In the genomic region with DNA sequence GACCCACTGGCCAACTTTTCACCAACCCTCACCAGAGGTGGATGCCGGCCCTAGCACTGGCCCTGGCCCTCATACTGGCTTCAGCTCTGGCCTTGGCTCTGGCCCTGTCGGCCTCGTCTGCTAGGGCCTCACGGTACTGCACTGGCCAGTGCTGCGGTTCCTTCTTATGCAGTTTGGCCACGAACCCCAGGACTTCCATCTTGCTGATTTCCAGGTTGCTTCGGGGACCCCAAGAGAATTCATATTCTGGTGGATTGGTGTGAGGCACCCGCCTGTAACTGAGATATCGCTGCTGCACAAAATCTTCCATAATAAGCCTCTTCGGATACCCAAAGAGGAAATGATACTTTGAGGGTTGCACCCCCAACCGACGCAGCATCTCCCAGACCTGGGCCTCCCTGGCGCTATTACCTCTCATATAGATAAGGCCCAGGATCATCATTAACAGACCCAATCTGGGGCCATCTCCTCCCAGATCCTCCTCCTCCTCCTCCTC, we compare ENCODE assay signal across 8 cellular contexts. TPM values are rescaled to one million over a fixed set of nuclear protein-coding genes. Genes with fewer than 3 reads are reported as not detected.
DNase-seq lines count a peak whose midpoint lies in the region; ATAC-seq and TF ChIP-seq lines count a peak whose summit lies in the region.

No MANE protein-coding gene starts in this region.

- peaks cover 17 to 22% (median 20%) of the 10 kb centered on the region in 3 donors for H3K4me1 Mint-ChIP-seq in IgD-negative memory B cell
- peaks cover 46% of the 10 kb centered on the region for H3K4me1 Mint-ChIP-seq in activated T-cell treated with anti-CD3 and anti-CD28 coated beads, Interleukin-2, amount 50 U/mL, for 72 hours (ENCODE audit: low read depth)

- no peaks in the 10 kb centered on the region for H3K9me3 Mint-ChIP-seq in IgD-negative memory B cell
- H3K9me3 Mint-ChIP-seq in activated T-cell treated with anti-CD3 and anti-CD28 coated beads, Interleukin-2, amount 50 U/mL, for 72 hours: peaks cover 0 to 4% of the 10 kb centered on the region in 2 donors

- H3K27me3 Mint-ChIP-seq in IgD-negative memory B cell: peaks cover 2% of the 10 kb centered on the region
- peaks cover 6% of the 10 kb centered on the region for H3K27me3 Mint-ChIP-seq in activated T-cell treated with anti-CD3 and anti-CD28 coated beads, Interleukin-2, amount 50 U/mL, for 72 hours (ENCODE audit: low read depth)

- ATAC-seq in GM21515 (IDR thresholded peaks at IDR 0.05; ENCODE audit: unreplicated experiment) (peak; percentile 69), Right ventricle myocardium superior (ENCODE audit: poor library complexity) (peak; percentile 23)
- ATAC-seq in activated T-cell treated with anti-CD3 and anti-CD28 coated beads, Interleukin-2, amount 50 U/mL, for 72 hours (replicated peaks in 1 of 2): peak; percentile 10 to 15

- CTCF ChIA-PET in GM10248 (lab: Yijun Ruan, JAX): interaction anchor here (0.7 to 1.1 kb wide), 2 partner anchors 8 to 22 kb away, joined by 3 read pairs; no protein-coding TSS in a partner anchor

- peak overlapping the region; percentile 86 to 92 (median 92) for H3K4me3 Mint-ChIP-seq in IgD-negative memory B cell
- H3K4me3 Mint-ChIP-seq in activated T-cell treated with anti-CD3 and anti-CD28 coated beads, Interleukin-2, amount 50 U/mL, for 72 hours: peak overlapping the region; percentile 92

- peak overlapping the region; percentile 51 to 95 (median 82) for H3K27ac Mint-ChIP-seq in IgD-negative memory B cell
- H3K27ac Mint-ChIP-seq in activated T-cell treated with anti-CD3 and anti-CD28 coated beads, Interleukin-2, amount 50 U/mL, for 72 hours: peak overlapping the region; percentile 87

- no peak for TF ChIP-seq CTCF in GM10248 (IDR thresholded peaks at IDR 0.05; ENCODE audit: control extremely low read depth, extremely low read depth, low read depth, missing control alignments)

- DNase-seq in GM10248 (ENCODE audit: extremely low spot score): peak; percentile 77
- peak; percentile 28 to 44 for DNase-seq in activated T-cell treated with anti-CD3 and anti-CD28 coated beads, Interleukin-2, amount 50 U/mL, for 72 hours
- no peak for DNase-seq in Right ventricle myocardium superior
- peak; percentile 15 for DNase-seq in putamen (ENCODE audit: low spot score)
- DNase-seq in kidney glomerular epithelial cell (lab: John Stamatoyannopoulos, UW): no peak
- no peak for DNase-seq in DMS114 treated with DMSO at 0.1 percent for 48 hours (lab: John Stamatoyannopoulos, UW; ENCODE audit: unreplicated experiment)

- POLR2A ChIA-PET in GM10248 (lab: Yijun Ruan, JAX): no interaction called here

- peaks cover 5% of the 10 kb centered on the region for H3K36me3 Mint-ChIP-seq in IgD-negative memory B cell
- H3K36me3 Mint-ChIP-seq in activated T-cell treated with anti-CD3 and anti-CD28 coated beads, Interleukin-2, amount 50 U/mL, for 72 hours (ENCODE audit: insufficient read depth in 2 of 2): peaks cover 13 to 14% of the 10 kb centered on the region in 2 donors

- intact Hi-C loops in Right ventricle myocardium superior (cut with DNase I): loop anchor here (5.0 kb wide), 1 partner anchor 66 kb away; no protein-coding TSS in a partner anchor

RNA-seq across cellular contexts. Expression of a gene that starts 0.9 kb away (rescaled TPM):
- polyA plus RNA-seq in IgD-negative memory B cell: 20.0 TPM
- total RNA-seq in activated T-cell treated with anti-CD3 and anti-CD28 coated beads, Interleukin-2, amount 50 U/mL, for 72 hours: 10 to 100 TPM; 27.9 to 28.1 TPM
- 28.5 TPM for total RNA-seq in Right ventricle myocardium superior

Comparison
In these comparisons a context has a peak if more than half of its experiments do, and no peak if none do; other contexts are left out.
1. DNase-seq: peak in GM10248 (single experiment), activated T-cell treated with anti-CD3 and anti-CD28 coated beads, Interleukin-2, amount 50 U/mL, for 72 hours (2 of 2) and putamen (single experiment); none in Right ventricle myocardium superior (single experiment), kidney glomerular epithelial cell (single experiment) and DMS114 treated with DMSO at 0.1 percent for 48 hours (single experiment).
2. ATAC-seq: peak in every context shown above with its lines; median percentile 69 in GM21515; 23 in Right ventricle myocardium superior; 12 in activated T-cell treated with anti-CD3 and anti-CD28 coated beads, Interleukin-2, amount 50 U/mL, for 72 hours.